In genomic region chr1:3359346-3360157, GRCh38 we compare ENCODE assay signal across 19 cellular contexts.
DNase-seq lines count a peak whose midpoint lies in the region; ATAC-seq and TF ChIP-seq lines count a peak whose summit lies in the region.
"Had no signal": no experiment of that assay in that cellular context is flagged by ENCODE, and none has a peak within 500 bp of the region (broad histone marks: within the 10 kb centered on the region; RNA-seq: fewer than 3 reads in every experiment).

No MANE protein-coding gene starts in this region.

- peaks cover 0 to 75% (median 34%) of the 10 kb centered on the region in 11 experiments; a peak in 17 of 22 replicates for H4K20me1 ChIP-seq in BLaER1 treated with 17β-estradiol and CSF1 and Interleukin-3, amounts not matched to agents 10 nM and 100 nM

- H3K27me3 ChIP-seq in BLaER1 treated with 17β-estradiol and CSF1 and Interleukin-3, amounts not matched to agents 10 nM and 100 nM, result peaks cover 44 to 83% (median 65%) of the 10 kb centered on the region in 11 experiments
- H3K27me3 ChIP-seq in dorsolateral prefrontal cortex (peaks cover 0 to 42% (median 6%) of the 10 kb centered on the region in 45 donors), esophagus squamous epithelium (peaks cover 0 to 88% (median 0%) of the 10 kb centered on the region in 4 donors)

- 37 to 61% methylated on average over 19 to 22 of the region's 31 CpGs for WGBS in esophagus squamous epithelium, 2 donors

- intact Hi-C loops in mucosa of descending colon (cut with DNase I, micrococcal nuclease) (no loop called here), dorsolateral prefrontal cortex (cut with DNase I) (no loop called here), esophagus squamous epithelium (cut with DNase I) (no loop called here)

- TF ChIP-seq CTCF in HEK293 (tag by site-specific recombination; IDR thresholded peaks at IDR 0.05), result no peak
- no peak for TF ChIP-seq CTCF in mucosa of descending colon (IDR thresholded peaks at IDR 0.05)
- TF ChIP-seq CTCF in dorsolateral prefrontal cortex (IDR thresholded peaks at IDR 0.05 in 54 of 56, conservative IDR thresholded peaks at IDR 0.05 in 2 of 56; ENCODE audit: low read depth in 1 of 56, partially characterized antibody in 56 of 56), result no peak
- TF ChIP-seq CTCF in esophagus squamous epithelium (IDR thresholded peaks at IDR 0.05), result no peak

- DNase-seq in NCI-H524 treated with DMSO at 0.1 percent for 48 hours (lab: John Stamatoyannopoulos, UW) (peak; percentile 2), mucosa of descending colon (peak; percentile 63 to 81 (median 68)), dorsolateral prefrontal cortex (no peak), esophagus squamous epithelium (lab: John Stamatoyannopoulos, UW) (no peak)
- DNase-seq: activated CD4-positive, alpha-beta T cell treated with anti-CD3 and anti-CD28 coated beads for 36 hours; activated T-cell treated with anti-CD3 and anti-CD28 coated beads, Interleukin-2, amount 50 U/mL, for 72 hours; CD4-positive, alpha-beta memory T cell; DND-41; effector memory CD8-positive, alpha-beta T cell; left cardiac atrium; NCI-H1930; stimulated activated CD4-positive, alpha-beta T cell treated with anti-CD3 and anti-CD28 coated beads, Interleukin-1b, Interleukin-23, amount 100 ng/mL, for 48 hours; stimulated activated naive B cell treated with anti-CD40 and anti-IgM and Interleukin-4, amounts not matched to agents 10 μg/mL and 1 μg/mL and 100 μg/mL, for 72 hours had no signal

- no peak for TF ChIP-seq POLR2A in esophagus squamous epithelium (IDR thresholded peaks at IDR 0.05)

- H3K9ac ChIP-seq in BLaER1 treated with 17β-estradiol and CSF1 and Interleukin-3, amounts not matched to agents 10 nM and 100 nM, result no peak overlapping the region

- CTCF ChIA-PET in HEK293 (lab: Yijun Ruan, JAX), result interaction anchor here (0.9 kb wide), 1 partner anchor 9 kb away, joined by 3 read pairs; no protein-coding TSS in a partner anchor

- no peak overlapping the region for H3K4me3 ChIP-seq in BLaER1 treated with 17β-estradiol and CSF1 and Interleukin-3, amounts not matched to agents 10 nM and 100 nM
- no peak overlapping the region for H3K4me3 ChIP-seq in HEK293 (ENCODE audit: low read depth, low read length)
- no peak overlapping the region for H3K4me3 ChIP-seq in mucosa of descending colon
- no peak overlapping the region for H3K4me3 ChIP-seq in dorsolateral prefrontal cortex
- no peak overlapping the region for H3K4me3 ChIP-seq in esophagus squamous epithelium

- peaks cover 10 to 73% (median 58%) of the 10 kb centered on the region in 10 experiments; a peak in 18 of 20 replicates for H3K4me1 ChIP-seq in BLaER1 treated with 17β-estradiol and CSF1 and Interleukin-3, amounts not matched to agents 10 nM and 100 nM
- H3K4me1 ChIP-seq in HEK293 (ENCODE audit: control insufficient read depth, insufficient read depth, low read length), result no peaks in the 10 kb centered on the region; the same call in 1 of the 2 replicates
- peaks cover 11% of the 10 kb centered on the region for H3K4me1 ChIP-seq in mucosa of descending colon (ENCODE audit: low read depth)
- peaks cover 0 to 15% (median 0%) of the 10 kb centered on the region in 3 donors for H3K4me1 ChIP-seq in esophagus squamous epithelium

- no peaks in the 10 kb centered on the region for H3K9me3 ChIP-seq in BLaER1 treated with 17β-estradiol and CSF1 and Interleukin-3, amounts not matched to agents 10 nM and 100 nM (replicated peaks in 1 of 11)
- no peaks in the 10 kb centered on the region for H3K9me3 ChIP-seq in HEK293 (ENCODE audit: control insufficient read depth, insufficient read depth, low read depth, low read length)
- H3K9me3 ChIP-seq in mucosa of descending colon, result no peaks in the 10 kb centered on the region
- no peaks in the 10 kb centered on the region for H3K9me3 ChIP-seq in esophagus squamous epithelium

- ATAC-seq in mucosa of descending colon (peak; percentile 89), GM18868 (IDR thresholded peaks at IDR 0.05; ENCODE audit: unreplicated experiment) (no peak), HG02759 (IDR thresholded peaks at IDR 0.05; ENCODE audit: unreplicated experiment) (no peak)
- ATAC-seq: activated CD4-positive, alpha-beta T cell treated with anti-CD3 and anti-CD28 coated beads for 36 hours; activated naive CD4-positive, alpha-beta T cell treated with anti-CD3 and anti-CD28 coated beads, Interleukin-2, amount 50 U/mL, for 72 hours; activated T-cell treated with anti-CD3 and anti-CD28 coated beads, Interleukin-2, amount 50 U/mL, for 72 hours; effector memory CD8-positive, alpha-beta T cell; left cardiac atrium; natural killer cell treated with Interleukin-12 subunit alpha and Interleukin-12 subunit beta and Interleukin-15 and Interleukin-18, amount 100 ng/mL, for 72 hours; stimulated activated naive B cell treated with anti-CD40 and anti-IgM and Interleukin-4, amounts not matched to agents 10 μg/mL and 1 μg/mL and 100 μg/mL, for 72 hours had no signal

- POLR2A ChIA-PET in HEK293 (lab: Yijun Ruan, JAX), result no interaction called here

- no peaks in the 10 kb centered on the region for H3K36me3 ChIP-seq in BLaER1 treated with 17β-estradiol and CSF1 and Interleukin-3, amounts not matched to agents 10 nM and 100 nM
- no peaks in the 10 kb centered on the region for H3K36me3 ChIP-seq in HEK293 (ENCODE audit: control insufficient read depth in 2 of 2, insufficient read depth in 1 of 2, low read length in 2 of 2)
- no peaks in the 10 kb centered on the region for H3K36me3 ChIP-seq in mucosa of descending colon (ENCODE audit: low read depth)
- H3K36me3 ChIP-seq in esophagus squamous epithelium, result no peaks in the 10 kb centered on the region

- H3K27ac ChIP-seq in BLaER1 treated with 17β-estradiol and CSF1 and Interleukin-3, amounts not matched to agents 10 nM and 100 nM, result no peak overlapping the region
- H3K27ac ChIP-seq in HEK293 (ENCODE audit: extremely low read depth, low read depth, low read length), result no peak overlapping the region
- no peak overlapping the region for H3K27ac ChIP-seq in dorsolateral prefrontal cortex
- H3K27ac ChIP-seq in esophagus squamous epithelium, result no peak overlapping the region

- H3K4me2 ChIP-seq in BLaER1 treated with 17β-estradiol and CSF1 and Interleukin-3, amounts not matched to agents 10 nM and 100 nM, result peak overlapping the region in 8 of 11 experiments; percentile 78 to 96 (median 90); a peak in 12 of 22 replicates

TF ChIP-seq in HEK293, 187 proteins besides CTCF, POLR2A, EP300 and RAD21 (continues in another document):
- TF ChIP-seq ZNF510 (tag by site-specific recombination; IDR thresholded peaks at IDR 0.05; ENCODE audit: insufficient replicate concordance), result no peak
- TF ChIP-seq ZNF112 (tag by site-specific recombination; IDR thresholded peaks at IDR 0.05), result no peak
- no peak for TF ChIP-seq ZNF830 (tag by site-specific recombination; IDR thresholded peaks at IDR 0.05; ENCODE audit: low read depth)
- no peak for TF ChIP-seq ZNF26 (tag by site-specific recombination; IDR thresholded peaks at IDR 0.05)
- TF ChIP-seq ZFP3 (tag by site-specific recombination; IDR thresholded peaks at IDR 0.05; ENCODE audit: low read depth), result no peak
- no peak for TF ChIP-seq ZNF433 (tag by site-specific recombination; IDR thresholded peaks at IDR 0.05; ENCODE audit: low read depth)
- TF ChIP-seq KLF1 (tag by site-specific recombination; IDR thresholded peaks at IDR 0.05), result peak; percentile 82
- TF ChIP-seq ZFHX2 (tag by site-specific recombination; conservative IDR thresholded peaks at IDR 0.05), result no peak
- no peak for TF ChIP-seq PRDM4 (tag by site-specific recombination; IDR thresholded peaks at IDR 0.05)
- no peak for TF ChIP-seq FEZF1 (tag by site-specific recombination; IDR thresholded peaks at IDR 0.05)
- TF ChIP-seq ZBTB1 (tag by site-specific recombination; IDR thresholded peaks at IDR 0.05), result no peak
- TF ChIP-seq RBAK (tag by site-specific recombination; IDR thresholded peaks at IDR 0.05), result no peak
- no peak for TF ChIP-seq EGR2 (tag by site-specific recombination; IDR thresholded peaks at IDR 0.05; ENCODE audit: low read depth)
- no peak for TF ChIP-seq ZNF350 (tag by site-specific recombination; IDR thresholded peaks at IDR 0.05)
- TF ChIP-seq OSR2 (tag by site-specific recombination; IDR thresholded peaks at IDR 0.05), result peak; percentile 22; the same call in 1 of the 2 replicates

Comparison
In these comparisons a context has a peak if more than half of its experiments do, and no peak if none do; other contexts are left out.
1. DNase-seq: peak in NCI-H524 treated with DMSO at 0.1 percent for 48 hours (single experiment) and mucosa of descending colon (3 of 3); none in dorsolateral prefrontal cortex (0 of 10) and esophagus squamous epithelium (single experiment).